ENCODE assay signal across 22 cellular contexts in the genomic region with DNA sequence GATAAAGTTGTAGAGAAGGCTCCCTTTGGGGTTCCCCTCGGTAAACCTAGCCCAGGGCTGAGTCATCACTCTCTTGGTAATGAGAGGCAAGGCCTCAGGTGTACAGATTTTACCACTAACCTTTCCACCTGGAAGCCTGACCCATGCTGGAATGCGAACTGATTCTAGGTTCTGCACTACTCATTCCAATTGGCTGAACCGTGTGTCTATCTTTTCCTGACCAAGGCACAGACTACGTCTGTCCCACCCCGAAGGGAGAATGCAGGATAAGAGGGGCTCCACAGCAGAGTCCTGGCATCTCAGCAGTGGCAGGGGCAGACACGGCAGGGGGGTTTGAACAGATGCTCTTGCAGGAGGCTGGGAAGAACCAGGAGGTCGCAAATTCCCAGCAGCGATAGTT.
"Had no signal": no experiment of that assay in that cellular context is flagged by ENCODE, and none has a peak within 500 bp of the region (broad histone marks: within the 10 kb centered on the region; RNA-seq: fewer than 3 reads in every experiment).

No MANE protein-coding gene starts in this region.

- H3K27ac Mint-ChIP-seq: activated B cell treated with CpG ODN at 0.5 μM for 24 hours; activated CD4-positive, alpha-beta memory T cell treated with anti-CD3 and anti-CD28 coated beads, Interleukin-2, amount 10 ng/mL, durations not matched to agents 7 days and 5 days; activated CD8-positive, alpha-beta memory T cell treated with anti-CD3 and anti-CD28 coated beads, Interleukin-2, amount 10 ng/mL, durations not matched to agents 7 days and 5 days; activated naive CD4-positive, alpha-beta T cell treated with anti-CD3 and anti-CD28 coated beads for 36 hours; activated T-helper 2 cell treated with anti-CD3 and anti-CD28 coated beads, Interferon-gamma antibody, Interleukin-2, Interleukin-4, amounts not matched to agents 10 μg/mL and 5 μg/mL and 100 μg/mL, durations not matched to agents 14 hours and 24 hours and 36 hours; brain had no signal

- H3K9me3 Mint-ChIP-seq: activated B cell treated with CpG ODN at 0.5 μM for 24 hours; activated CD4-positive, alpha-beta memory T cell treated with anti-CD3 and anti-CD28 coated beads, Interleukin-2, amount 10 ng/mL, durations not matched to agents 7 days and 5 days; activated naive CD4-positive, alpha-beta T cell treated with anti-CD3 and anti-CD28 coated beads for 36 hours; activated T-helper 2 cell treated with anti-CD3 and anti-CD28 coated beads, Interferon-gamma antibody, Interleukin-2, Interleukin-4, amounts not matched to agents 10 μg/mL and 5 μg/mL and 100 μg/mL, durations not matched to agents 14 hours and 24 hours and 36 hours had no signal

- H3K27ac ChIP-seq: dorsolateral prefrontal cortex, epithelial cell of prostate, lower lobe of right lung, tibial nerve had no signal

- H3K4me3 Mint-ChIP-seq: activated B cell treated with CpG ODN at 0.5 μM for 24 hours; activated CD4-positive, alpha-beta memory T cell treated with anti-CD3 and anti-CD28 coated beads, Interleukin-2, amount 10 ng/mL, durations not matched to agents 7 days and 5 days; activated CD8-positive, alpha-beta memory T cell treated with anti-CD3 and anti-CD28 coated beads, Interleukin-2, amount 10 ng/mL, durations not matched to agents 7 days and 5 days; activated naive CD4-positive, alpha-beta T cell treated with anti-CD3 and anti-CD28 coated beads for 36 hours; brain; nephron had no signal

- H3K36me3 ChIP-seq: lower lobe of right lung, tibial nerve had no signal

- H3K4me3 ChIP-seq: dorsolateral prefrontal cortex, lower lobe of right lung, tibial nerve had no signal

- H3K9me3 ChIP-seq: lower lobe of right lung had no signal

- H3K4me1 Mint-ChIP-seq: activated B cell treated with CpG ODN at 0.5 μM for 24 hours; activated CD4-positive, alpha-beta memory T cell treated with anti-CD3 and anti-CD28 coated beads, Interleukin-2, amount 10 ng/mL, durations not matched to agents 7 days and 5 days; activated CD8-positive, alpha-beta memory T cell treated with anti-CD3 and anti-CD28 coated beads, Interleukin-2, amount 10 ng/mL, durations not matched to agents 7 days and 5 days had no signal

- DNase-seq: activated B cell treated with CpG ODN at 0.5 μM for 24 hours; activated CD4-positive, alpha-beta memory T cell treated with anti-CD3 and anti-CD28 coated beads, Interleukin-2, amount 10 ng/mL, durations not matched to agents 7 days and 5 days; activated CD4-positive, alpha-beta T cell treated with anti-CD3 and anti-CD28 coated beads for 4 hours; activated CD8-positive, alpha-beta memory T cell treated with anti-CD3 and anti-CD28 coated beads, Interleukin-2, amount 10 ng/mL, durations not matched to agents 7 days and 5 days; activated naive CD4-positive, alpha-beta T cell treated with anti-CD3 and anti-CD28 coated beads for 36 hours; activated T-cell treated with anti-CD3 and anti-CD28 coated beads, Interleukin-2, amount 50 U/mL, for 1 hour; central memory CD4-positive, alpha-beta T cell; dorsolateral prefrontal cortex; foreskin fibroblast; lower lobe of right lung; midbrain; occipital lobe; stimulated activated naive CD8-positive, alpha-beta T cell treated with anti-CD3 and anti-CD28 coated beads, Interleukin-15, Interleukin-2, amounts not matched to agents 100 U/mL and 50 U/mL, for 24 hours; substantia nigra had no signal

- FAIRE-seq: colon, islet of Langerhans, urothelium cell line had no signal

- H3K27me3 ChIP-seq: dorsolateral prefrontal cortex had no signal

- H3K36me3 Mint-ChIP-seq: activated CD8-positive, alpha-beta memory T cell treated with anti-CD3 and anti-CD28 coated beads, Interleukin-2, amount 10 ng/mL, durations not matched to agents 7 days and 5 days; brain had no signal

- H3K4me1 ChIP-seq: lower lobe of right lung, tibial nerve had no signal
